Comparison of ENCODE assay signal across 15 cellular contexts in genomic region chr14:39339003-39339402, GRCh38.
DNase-seq lines count a peak whose midpoint lies in the region; ATAC-seq, FAIRE-seq and TF ChIP-seq lines count a peak whose summit lies in the region.
"Had no signal": no experiment of that assay in that cellular context is flagged by ENCODE, and none has a peak within 500 bp of the region (broad histone marks: within the 10 kb centered on the region; RNA-seq: fewer than 3 reads in every experiment).

No MANE protein-coding gene starts in this region.

- H3K9me3 ChIP-seq in K562 (replicated peaks; ENCODE audit: control insufficient read depth, insufficient read depth, low read depth, low read length) (no peaks in the 10 kb centered on the region), mesenchymal stem cell (ENCODE audit: control insufficient read depth, low read length) (no peaks in the 10 kb centered on the region), small intestine (ENCODE audit: control insufficient read depth, low read depth) (no peaks in the 10 kb centered on the region), MM.1S (replicated peaks; ENCODE audit: insufficient read depth, low read length) (no peaks in the 10 kb centered on the region)
- H3K9me3 ChIP-seq: ovary, suprapubic skin had no signal

- no peak overlapping the region for H2BK120ac ChIP-seq in mesenchymal stem cell (ENCODE audit: low read depth, low read length)

- H2BK5ac ChIP-seq in mesenchymal stem cell (ENCODE audit: low read depth, low read length, poor library complexity, severe bottlenecking): no peak overlapping the region

- peak; percentile 97 for ATAC-seq in K562
- ATAC-seq in GM18858 (IDR thresholded peaks at IDR 0.05; ENCODE audit: unreplicated experiment): no peak

- CTCF ChIA-PET in K562 (lab: Yijun Ruan, JAX; ENCODE audit: low intra/inter-chr PET ratio): no interaction called here

- no peak overlapping the region for H4K8ac ChIP-seq in mesenchymal stem cell (ENCODE audit: low read length)

- H3K9ac ChIP-seq in K562 (ENCODE audit: insufficient read depth in 1 of 2, low read depth in 2 of 2, low read length in 2 of 2): no peak overlapping the region
- no peak overlapping the region for H3K9ac ChIP-seq in mesenchymal stem cell (ENCODE audit: low read length)
- no peak overlapping the region for H3K9ac ChIP-seq in MM.1S (ENCODE audit: low read length)

- intact Hi-C loops in K562 (cut with micrococcal nuclease): no loop called here

- no TSS peak for BruUV-seq in K562 (replicated peaks; lab: Mats Ljungman, UMichigan)

- TF ChIP-seq CTCF in K562 (IDR thresholded peaks at IDR 0.05 in 2 of 3, conservative IDR thresholded peaks at IDR 0.05 in 1 of 3; ENCODE audit: insufficient read depth in 2 of 3, low read depth in 1 of 3, low read length in 3 of 3) (no peak), MM.1S (IDR thresholded peaks at IDR 0.05; ENCODE audit: low read length) (no peak)

- peak; percentile 1 for DNase-seq in G401 (ENCODE audit: low spot score)
- DNase-seq in NCI-H146 treated with DMSO at 0.1 percent for 48 hours (lab: John Stamatoyannopoulos, UW; ENCODE audit: unreplicated experiment): peak; percentile 78
- peak; percentile 5 to 74 (median 16) for DNase-seq in K562 (ENCODE audit: extremely low read depth in 1 of 4, low spot score in 3 of 4)
- DNase-seq in mesenchymal stem cell: no peak
- DNase-seq in small intestine: no peak
- DNase-seq in NCI-H1694 treated with DMSO at 0.1 percent for 48 hours (lab: John Stamatoyannopoulos, UW): no peak
- DNase-seq in MM.1S: no peak
- DNase-seq: activated naive CD4-positive, alpha-beta T cell; effector memory CD4-positive, alpha-beta T cell; IMR-90; midbrain; OCI-M1; ovary had no signal

- H3F3A ChIP-seq in MM.1S (ENCODE audit: insufficient read depth, low read length): no peaks in the 10 kb centered on the region

- H3K9me2 ChIP-seq in MM.1S (replicated peaks; ENCODE audit: insufficient read depth, low read length): no peaks in the 10 kb centered on the region

- H2BK15ac ChIP-seq in mesenchymal stem cell (ENCODE audit: low read depth, poor library complexity, severe bottlenecking): no peak overlapping the region

- H3K27ac ChIP-seq in K562 (ENCODE audit: extremely low read depth, low read depth, low read length) (no peak overlapping the region), mesenchymal stem cell (ENCODE audit: low read length, poor library complexity, severe bottlenecking) (no peak overlapping the region), small intestine (ENCODE audit: low read depth in 1 of 2, low read length in 1 of 2) (no peak overlapping the region), MM.1S (ENCODE audit: low read length) (no peak overlapping the region)
- H3K27ac ChIP-seq: ovary, suprapubic skin had no signal

- TF ChIP-seq POLR2A in K562 (conservative IDR thresholded peaks at IDR 0.05): no peak

- H3K23ac ChIP-seq in mesenchymal stem cell (ENCODE audit: low read length in 2 of 2): no peak overlapping the region

- peaks cover 17% of the 10 kb centered on the region for H3K79me1 ChIP-seq in mesenchymal stem cell (replicated peaks; ENCODE audit: low read length, poor library complexity, severe bottlenecking)

- FAIRE-seq in K562 (lab: Jason Lieb, UNC) (peak; percentile 81), small intestine (lab: Jason Lieb, UNC) (no peak)

- no peak overlapping the region for H3K4me3 ChIP-seq in K562
- H3K4me3 ChIP-seq in mesenchymal stem cell (ENCODE audit: insufficient read depth in 1 of 2, low read depth in 1 of 2, low read length in 2 of 2): no peak overlapping the region
- no peak overlapping the region for H3K4me3 ChIP-seq in small intestine (ENCODE audit: low read depth in 1 of 2, low read length in 2 of 2)
- no peak overlapping the region for H3K4me3 ChIP-seq in MM.1S (ENCODE audit: low read length)
- H3K4me3 ChIP-seq: ovary, suprapubic skin had no signal

- H3K4me2 ChIP-seq in K562 (ENCODE audit: insufficient read depth, low read length) (peak overlapping the region; percentile 11), mesenchymal stem cell (ENCODE audit: low read length, poor library complexity, severe bottlenecking) (peak overlapping the region; percentile 61), MM.1S (ENCODE audit: low read depth, low read length) (no peak overlapping the region)

- no peaks in the 10 kb centered on the region for H3K9me1 ChIP-seq in K562 (ENCODE audit: control insufficient read depth, insufficient read depth, low read length)

- no peak overlapping the region for H2BK12ac ChIP-seq in mesenchymal stem cell (ENCODE audit: low read length in 2 of 2)

- H3K18ac ChIP-seq in mesenchymal stem cell (ENCODE audit: low read depth in 1 of 2, low read length in 2 of 2): no peak overlapping the region

- WGBS in K562 (ENCODE audit: insufficient coverage, low coverage, missing lambda C conversion rate): 12% methylated on average over 6 of the region's 7 CpGs
- WGBS in mesenchymal stem cell: 85% methylated on average over 4 of the region's 7 CpGs
- WGBS in small intestine, 3 donors: 78 to 94% (median 89%) methylated on average over 7 of the region's 7 CpGs

- H3K36me3 ChIP-seq in K562 (ENCODE audit: control insufficient read depth, insufficient read depth, low read length) (peaks cover 5% of the 10 kb centered on the region; the same call in 1 of the 3 replicates), mesenchymal stem cell (ENCODE audit: control insufficient read depth in 1 of 2, insufficient read depth in 2 of 2, low read depth in 1 of 2, low read length in 2 of 2) (peaks cover 11 to 40% of the 10 kb centered on the region in 2 experiments), small intestine (ENCODE audit: control insufficient read depth in 2 of 2, insufficient read depth in 2 of 2, low read length in 2 of 2) (peaks cover 4 to 18% of the 10 kb centered on the region in 2 donors), MM.1S (replicated peaks; ENCODE audit: insufficient read depth, low read length) (no peaks in the 10 kb centered on the region)
- H3K36me3 ChIP-seq: ovary had no signal

- no peak for TF ChIP-seq RAD21 in K562 (CRISPR knock-in tag; conservative IDR thresholded peaks at IDR 0.05 in 1 of 2, IDR thresholded peaks at IDR 0.05 in 1 of 2)

- H3K79me2 ChIP-seq in K562 (ENCODE audit: control insufficient read depth, insufficient read depth, low read length): no peaks in the 10 kb centered on the region
- no peaks in the 10 kb centered on the region for H3K79me2 ChIP-seq in MM.1S (ENCODE audit: low read length)

- in situ Hi-C loops in G401 (cut with HindIII; ENCODE audit: low sequenced_read_pairs) (no loop called here), K562 (cut with MboI) (no loop called here)

- no peaks in the 10 kb centered on the region; a peak in 1 of 5 replicates for H3K4me1 ChIP-seq in K562 (replicated peaks in 1 of 2; ENCODE audit: control insufficient read depth in 2 of 2, insufficient read depth in 2 of 2, low read length in 2 of 2)
- H3K4me1 ChIP-seq in mesenchymal stem cell (ENCODE audit: control insufficient read depth, insufficient read depth, low read depth, low read length): peaks cover 4% of the 10 kb centered on the region
- H3K4me1 ChIP-seq in small intestine (ENCODE audit: control insufficient read depth in 2 of 2, insufficient read depth in 1 of 2, low read depth in 1 of 2, low read length in 1 of 2): no peaks in the 10 kb centered on the region
- no peaks in the 10 kb centered on the region for H3K4me1 ChIP-seq in MM.1S (ENCODE audit: low read length)
- H3K4me1 ChIP-seq: suprapubic skin had no signal

- no peak overlapping the region for H3K4ac ChIP-seq in mesenchymal stem cell (ENCODE audit: low read depth in 1 of 2, low read length in 2 of 2)

- H4K20me1 ChIP-seq in K562 (replicated peaks; ENCODE audit: control insufficient read depth, insufficient read depth, low read length): no peaks in the 10 kb centered on the region
- H4K20me1 ChIP-seq in MM.1S (ENCODE audit: insufficient read depth, low read length): no peaks in the 10 kb centered on the region

- H2AK5ac ChIP-seq in mesenchymal stem cell (ENCODE audit: low read length, severe bottlenecking): no peak overlapping the region

- H2AFZ ChIP-seq in K562 (ENCODE audit: low read depth, low read length) (0 out of 2 replicates have a peak overlapping the region, but pooled peaks have one; percentile 31), mesenchymal stem cell (ENCODE audit: low read depth, low read length) (no peak overlapping the region), MM.1S (ENCODE audit: low read length) (no peak overlapping the region)

- POLR2A ChIA-PET in K562 (lab: Yijun Ruan, JAX): interaction anchor here (1.2 kb wide), 1 partner anchor 9 kb away, joined by 4 read pairs; no protein-coding TSS in a partner anchor

- no peak overlapping the region for H4K91ac ChIP-seq in mesenchymal stem cell (ENCODE audit: low read length)

- H3K14ac ChIP-seq in mesenchymal stem cell (ENCODE audit: low read length in 2 of 2): no peak overlapping the region

- H3K27me3 ChIP-seq in K562 (ENCODE audit: control insufficient read depth in 2 of 2, insufficient read depth in 2 of 2, low read length in 2 of 2) (no peaks in the 10 kb centered on the region), mesenchymal stem cell (ENCODE audit: control insufficient read depth in 1 of 2, insufficient read depth in 1 of 2, low read length in 2 of 2) (no peaks in the 10 kb centered on the region), small intestine (ENCODE audit: control insufficient read depth in 2 of 2, insufficient read depth in 2 of 2, low read length in 2 of 2) (no peaks in the 10 kb centered on the region), MM.1S (replicated peaks; ENCODE audit: insufficient read depth, low read length) (no peaks in the 10 kb centered on the region)
- H3K27me3 ChIP-seq: ovary, suprapubic skin had no signal

- no peak for TF ChIP-seq EP300 in K562 (IDR thresholded peaks at IDR 0.05; ENCODE audit: low read length)

TF ChIP-seq in K562, 482 proteins besides CTCF, POLR2A, EP300 and RAD21 (continues in another document):
- TF ChIP-seq ZFP91 (CRISPR knock-in tag; IDR thresholded peaks at IDR 0.05) (no peak), NRF1 (conservative IDR thresholded peaks at IDR 0.05 in 1 of 2, IDR thresholded peaks at IDR 0.05 in 1 of 2) (peak; percentile 76 to 82), NONO (IDR thresholded peaks at IDR 0.05; ENCODE audit: low read depth in 2 of 2, low read length in 1 of 2) (no peak), GABPB1 (CRISPR knock-in tag; IDR thresholded peaks at IDR 0.05) (no peak), ZBTB7A (IDR thresholded peaks at IDR 0.05; ENCODE audit: borderline replicate concordance, control insufficient read depth, low read depth, low read length) (peak; percentile 41; the same call in 1 of the 2 replicates)

Comparison
In these comparisons a context has a peak if more than half of its experiments do, and no peak if none do; other contexts are left out.
1. DNase-seq: peak in G401 (single experiment), NCI-H146 treated with DMSO at 0.1 percent for 48 hours (single experiment) and K562 (4 of 4); none in mesenchymal stem cell (single experiment), small intestine (single experiment), NCI-H1694 treated with DMSO at 0.1 percent for 48 hours (single experiment) and MM.1S (single experiment).